ENCODE assay signal across 11 cellular contexts in the genomic region with DNA sequence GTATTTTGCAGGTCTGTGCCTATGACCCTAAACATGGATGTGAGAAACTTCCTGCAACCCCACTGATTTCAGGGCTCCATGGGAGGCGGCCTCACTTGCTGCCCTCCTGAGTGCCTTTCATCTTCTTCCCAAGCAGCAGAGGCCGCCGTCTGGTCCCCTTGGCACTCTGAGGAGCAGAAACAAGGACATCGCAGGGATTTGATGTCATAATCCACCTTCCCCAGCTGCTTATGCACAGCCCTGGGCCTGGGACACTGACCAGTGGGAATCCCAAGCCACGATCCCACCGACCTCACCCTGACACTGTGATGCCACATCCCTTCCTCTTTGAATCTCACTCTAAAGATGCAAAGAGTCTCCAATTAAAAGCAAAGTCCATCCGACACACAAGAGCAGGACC. TPM values are rescaled to one million over a fixed set of nuclear protein-coding genes. Genes with fewer than 3 reads are reported as not detected.
DNase-seq lines count a peak whose midpoint lies in the region; ATAC-seq and TF ChIP-seq lines count a peak whose summit lies in the region.
"Had no signal": no experiment of that assay in that cellular context is flagged by ENCODE, and none has a peak within 500 bp of the region (broad histone marks: within the 10 kb centered on the region; RNA-seq: fewer than 3 reads in every experiment).

No MANE protein-coding gene starts in this region.

- peak overlapping the region; percentile 92 for H3K4me2 ChIP-seq in OCI-LY7 (ENCODE audit: low read length)

- no peaks in the 10 kb centered on the region for H3K9me2 ChIP-seq in OCI-LY7 (ENCODE audit: insufficient read depth, low read length)

- peak overlapping the region; percentile 96 for H3K27ac Mint-ChIP-seq in T-helper 1 cell treated with Interleukin-12 subunit alpha and Interleukin-12 subunit beta and Interleukin-4 antibody, amounts not matched to agents 30 μg/mL and 1 μg/mL, for 36 hours
- H3K27ac Mint-ChIP-seq in effector memory CD8-positive, alpha-beta T cell: peak overlapping the region; percentile 92 to 96
- H3K27ac Mint-ChIP-seq in stimulated activated effector memory CD8-positive, alpha-beta T cell treated with anti-CD3 and anti-CD28 coated beads, Interleukin-12 subunit alpha, Interleukin-12 subunit beta, amount 100 ng/mL, for 72 hours: peak overlapping the region; percentile 99
- no peak overlapping the region for H3K27ac Mint-ChIP-seq in MCF 10A (ENCODE audit: low read depth, unreplicated experiment)

- no peak for ATAC-seq in effector memory CD8-positive, alpha-beta T cell (replicated peaks)
- ATAC-seq in stimulated activated effector memory CD8-positive, alpha-beta T cell treated with anti-CD3 and anti-CD28 coated beads, Interleukin-12 subunit alpha, Interleukin-12 subunit beta, amount 100 ng/mL, for 72 hours: no peak
- no peak for ATAC-seq in HG03025 (IDR thresholded peaks at IDR 0.05; ENCODE audit: low FRiP score, unreplicated experiment)

- POLR2A ChIA-PET in OCI-LY7 (lab: Charles Lee): interaction anchor here (0.6 to 1.2 kb wide), 4 partner anchors 57 to 819 kb away, joined by 3 read pairs; no protein-coding TSS in a partner anchor
- POLR2A ChIA-PET in MCF 10A (lab: Yijun Ruan, JAX): no interaction called here

- no peaks in the 10 kb centered on the region for H3K9me3 Mint-ChIP-seq in T-helper 1 cell treated with Interleukin-12 subunit alpha and Interleukin-12 subunit beta and Interleukin-4 antibody, amounts not matched to agents 30 μg/mL and 1 μg/mL, for 36 hours
- H3K9me3 Mint-ChIP-seq in effector memory CD8-positive, alpha-beta T cell: no peaks in the 10 kb centered on the region
- no peaks in the 10 kb centered on the region for H3K9me3 Mint-ChIP-seq in stimulated activated effector memory CD8-positive, alpha-beta T cell treated with anti-CD3 and anti-CD28 coated beads, Interleukin-12 subunit alpha, Interleukin-12 subunit beta, amount 100 ng/mL, for 72 hours
- no peaks in the 10 kb centered on the region for H3K9me3 Mint-ChIP-seq in MCF 10A (ENCODE audit: unreplicated experiment)

- peaks cover 36% of the 10 kb centered on the region for H3K4me1 ChIP-seq in OCI-LY7 (ENCODE audit: insufficient read depth, low read length, poor library complexity, severe bottlenecking)

- H3K27ac ChIP-seq in OCI-LY7 (ENCODE audit: low read depth, low read length, poor library complexity, severe bottlenecking): peak overlapping the region; percentile 89

- H3K79me2 ChIP-seq in OCI-LY7 (ENCODE audit: insufficient read depth, low read depth, low read length): no peaks in the 10 kb centered on the region; the same call in 1 of the 2 replicates

- DNase-seq in T-helper 1 cell (no peak), OCI-LY7 (ENCODE audit: low spot score) (no peak), MCF 10A (ENCODE audit: unreplicated experiment) (no peak), DMS153 (lab: John Stamatoyannopoulos, UW) (no peak)
- DNase-seq in effector memory CD8-positive, alpha-beta T cell: no peak
- DNase-seq in stimulated activated effector memory CD8-positive, alpha-beta T cell treated with anti-CD3 and anti-CD28 coated beads, Interleukin-12 subunit alpha, Interleukin-12 subunit beta, amount 100 ng/mL, for 72 hours (ENCODE audit: low spot score in 2 of 2): no peak
- DNase-seq: 8988T, GOT3, NCI-H526 treated with DMSO at 0.1 percent for 48 hours had no signal

- H3K4me3 ChIP-seq in OCI-LY7 (ENCODE audit: low read depth, low read length, poor library complexity, severe bottlenecking): peak overlapping the region; percentile 63

- CTCF ChIA-PET in OCI-LY7 (lab: Charles Lee; ENCODE audit: unreplicated experiment) (interaction anchor here (2.5 kb wide), 1 partner anchor 13 kb away, joined by 16 read pairs; no protein-coding TSS in a partner anchor), MCF 10A (lab: Yijun Ruan, JAX) (interaction anchor here (0.6 to 1.8 kb wide), 5 partner anchors 13 to 119 kb away, joined by 3 to 5 read pairs (median 3); no protein-coding TSS in a partner anchor)

- no peaks in the 10 kb centered on the region for H4K20me1 ChIP-seq in OCI-LY7 (ENCODE audit: insufficient read depth, low read length)

- BruUV-seq in OCI-LY7 (replicated peaks; lab: Mats Ljungman, UMichigan): no TSS peak
- BruUV-seq in MCF 10A (replicated peaks; lab: Mats Ljungman, UMichigan): no TSS peak

- H3K9me3 ChIP-seq in OCI-LY7 (ENCODE audit: low read length): no peaks in the 10 kb centered on the region

- intact Hi-C loops in OCI-LY7 (cut with micrococcal nuclease; ENCODE audit: unreplicated experiment): no loop called here
- intact Hi-C loops in MCF 10A (cut with micrococcal nuclease): no loop called here

- H3K36me3 ChIP-seq in OCI-LY7 (ENCODE audit: insufficient read depth, low read length): peaks cover 46% of the 10 kb centered on the region

- H3K36me3 Mint-ChIP-seq in T-helper 1 cell treated with Interleukin-12 subunit alpha and Interleukin-12 subunit beta and Interleukin-4 antibody, amounts not matched to agents 30 μg/mL and 1 μg/mL, for 36 hours (ENCODE audit: low read depth): peaks cover 32% of the 10 kb centered on the region
- H3K36me3 Mint-ChIP-seq in effector memory CD8-positive, alpha-beta T cell (ENCODE audit: insufficient read depth): peaks cover 20% of the 10 kb centered on the region
- peaks cover 12% of the 10 kb centered on the region for H3K36me3 Mint-ChIP-seq in stimulated activated effector memory CD8-positive, alpha-beta T cell treated with anti-CD3 and anti-CD28 coated beads, Interleukin-12 subunit alpha, Interleukin-12 subunit beta, amount 100 ng/mL, for 72 hours
- peaks cover 16% of the 10 kb centered on the region for H3K36me3 Mint-ChIP-seq in MCF 10A (ENCODE audit: insufficient read depth, unreplicated experiment)

- H3K4me1 Mint-ChIP-seq in T-helper 1 cell treated with Interleukin-12 subunit alpha and Interleukin-12 subunit beta and Interleukin-4 antibody, amounts not matched to agents 30 μg/mL and 1 μg/mL, for 36 hours (ENCODE audit: low read depth): peaks cover 68% of the 10 kb centered on the region
- peaks cover 61 to 69% of the 10 kb centered on the region in 2 donors for H3K4me1 Mint-ChIP-seq in effector memory CD8-positive, alpha-beta T cell (ENCODE audit: low read depth in 2 of 2)
- peaks cover 63% of the 10 kb centered on the region for H3K4me1 Mint-ChIP-seq in stimulated activated effector memory CD8-positive, alpha-beta T cell treated with anti-CD3 and anti-CD28 coated beads, Interleukin-12 subunit alpha, Interleukin-12 subunit beta, amount 100 ng/mL, for 72 hours
- peaks cover 9% of the 10 kb centered on the region for H3K4me1 Mint-ChIP-seq in MCF 10A (ENCODE audit: insufficient read depth, unreplicated experiment)

- no peaks in the 10 kb centered on the region for H3K27me3 Mint-ChIP-seq in T-helper 1 cell treated with Interleukin-12 subunit alpha and Interleukin-12 subunit beta and Interleukin-4 antibody, amounts not matched to agents 30 μg/mL and 1 μg/mL, for 36 hours (ENCODE audit: low read depth)
- no peaks in the 10 kb centered on the region for H3K27me3 Mint-ChIP-seq in effector memory CD8-positive, alpha-beta T cell
- no peaks in the 10 kb centered on the region for H3K27me3 Mint-ChIP-seq in MCF 10A (ENCODE audit: insufficient read depth, unreplicated experiment)

- H3K4me3 Mint-ChIP-seq in T-helper 1 cell treated with Interleukin-12 subunit alpha and Interleukin-12 subunit beta and Interleukin-4 antibody, amounts not matched to agents 30 μg/mL and 1 μg/mL, for 36 hours: no peak overlapping the region
- peak overlapping the region; percentile 87 to 92 for H3K4me3 Mint-ChIP-seq in effector memory CD8-positive, alpha-beta T cell
- H3K4me3 Mint-ChIP-seq in stimulated activated effector memory CD8-positive, alpha-beta T cell treated with anti-CD3 and anti-CD28 coated beads, Interleukin-12 subunit alpha, Interleukin-12 subunit beta, amount 100 ng/mL, for 72 hours: peak overlapping the region; percentile 89
- H3K4me3 Mint-ChIP-seq in MCF 10A (ENCODE audit: unreplicated experiment): no peak overlapping the region

- H2AFZ ChIP-seq in OCI-LY7 (ENCODE audit: low read length): no peak overlapping the region

- TF ChIP-seq CTCF in OCI-LY7 (conservative IDR thresholded peaks at IDR 0.05; ENCODE audit: low read length) (no peak), MCF 10A (IDR thresholded peaks at IDR 0.05; ENCODE audit: unreplicated experiment) (no peak)

RNA-seq across cellular contexts. Expression of gene CAMK2G, which starts 7.7 kb away (rescaled TPM):
- total RNA-seq in OCI-LY7 (2014; rRNA removed; shearing (Covaris generic)): 21.1 and 29.1 TPM in 2 replicates
- total RNA-seq in OCI-LY7 (2022): 34.8 and 41.6 TPM in 2 replicates
- 10.9 and 13.7 TPM in 2 replicates for total RNA-seq in MCF 10A (2022)

RNA-seq across cellular contexts. Expression of gene PLAU, which starts 44.3 kb away (rescaled TPM):
- 2.0 and 5.2 TPM in 2 replicates for total RNA-seq in OCI-LY7 (2014; rRNA removed; shearing (Covaris generic))
- total RNA-seq in OCI-LY7 (2022): 0.74 and 0.85 TPM in 2 replicates
- 17.3 and 30.6 TPM in 2 replicates for total RNA-seq in MCF 10A (2022)

RNA-seq across cellular contexts. Expression of gene NDST2, which starts 55.2 kb away (rescaled TPM):
- 27.7 and 45.2 TPM in 2 replicates for total RNA-seq in OCI-LY7 (2014; rRNA removed; shearing (Covaris generic))
- 52.8 and 59.7 TPM in 2 replicates for total RNA-seq in OCI-LY7 (2022)
- total RNA-seq in MCF 10A (2022): 22.9 and 25.2 TPM in 2 replicates

Comparison
In these comparisons a context has a peak if more than half of its experiments do, and no peak if none do; other contexts are left out.
1. H3K4me3 Mint-ChIP-seq: peak in effector memory CD8-positive, alpha-beta T cell (2 of 2) and stimulated activated effector memory CD8-positive, alpha-beta T cell treated with anti-CD3 and anti-CD28 coated beads, Interleukin-12 subunit alpha, Interleukin-12 subunit beta, amount 100 ng/mL, for 72 hours (single experiment); none in T-helper 1 cell treated with Interleukin-12 subunit alpha and Interleukin-12 subunit beta and Interleukin-4 antibody, amounts not matched to agents 30 μg/mL and 1 μg/mL, for 36 hours (single experiment) and MCF 10A (single experiment).